In genomic region chr1:115833806-115834205, GRCh38 we compare ENCODE assay signal across 2 cellular contexts.
TF ChIP-seq lines count a peak whose summit lies in the region.

No MANE protein-coding gene starts in this region.

TF ChIP-seq in HCT116, 20 proteins besides CTCF, POLR2A, EP300 and RAD21:
- TF ChIP-seq CBX3 (IDR thresholded peaks at IDR 0.05; ENCODE audit: low read depth), result no peak
- no peak for TF ChIP-seq YY1 (IDR thresholded peaks at IDR 0.05; ENCODE audit: extremely low read depth, insufficient replicate concordance, low read depth, low read length)
- TF ChIP-seq POLR2AphosphoS5 (IDR thresholded peaks at IDR 0.05; ENCODE audit: low read depth, low read length), result no peak
- no peak for TF ChIP-seq REST (IDR thresholded peaks at IDR 0.05; ENCODE audit: low read depth)
- no peak for TF ChIP-seq ELF1 (IDR thresholded peaks at IDR 0.05; ENCODE audit: borderline replicate concordance, low read depth)

TF ChIP-seq in WTC11, 78 proteins besides CTCF, POLR2A, EP300 and RAD21:
- TF ChIP-seq PRRX2 (CRISPR knock-in tag; IDR thresholded peaks at IDR 0.05) (no peak), SMAD4 (CRISPR knock-in tag; IDR thresholded peaks at IDR 0.05) (no peak), CREB1 (CRISPR knock-in tag; IDR thresholded peaks at IDR 0.05) (no peak), ZNF416 (CRISPR knock-in tag; IDR thresholded peaks at IDR 0.05) (no peak), AFF4 (CRISPR knock-in tag; IDR thresholded peaks at IDR 0.05; ENCODE audit: borderline replicate concordance) (no peak)
- TF ChIP-seq, protein P1, sequence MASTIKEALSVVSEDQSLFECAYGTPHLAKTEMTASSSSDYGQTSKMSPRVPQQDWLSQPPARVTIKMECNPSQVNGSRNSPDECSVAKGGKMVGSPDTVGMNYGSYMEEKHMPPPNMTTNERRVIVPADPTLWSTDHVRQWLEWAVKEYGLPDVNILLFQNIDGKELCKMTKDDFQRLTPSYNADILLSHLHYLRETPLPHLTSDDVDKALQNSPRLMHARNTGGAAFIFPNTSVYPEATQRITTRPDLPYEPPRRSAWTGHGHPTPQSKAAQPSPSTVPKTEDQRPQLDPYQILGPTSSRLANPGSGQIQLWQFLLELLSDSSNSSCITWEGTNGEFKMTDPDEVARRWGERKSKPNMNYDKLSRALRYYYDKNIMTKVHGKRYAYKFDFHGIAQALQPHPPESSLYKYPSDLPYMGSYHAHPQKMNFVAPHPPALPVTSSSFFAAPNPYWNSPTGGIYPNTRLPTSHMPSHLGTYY (CRISPR knock-in tag; IDR thresholded peaks at IDR 0.05), result no peak
